Comparison of ENCODE assay signal across 1 cellular context in the genomic region with DNA sequence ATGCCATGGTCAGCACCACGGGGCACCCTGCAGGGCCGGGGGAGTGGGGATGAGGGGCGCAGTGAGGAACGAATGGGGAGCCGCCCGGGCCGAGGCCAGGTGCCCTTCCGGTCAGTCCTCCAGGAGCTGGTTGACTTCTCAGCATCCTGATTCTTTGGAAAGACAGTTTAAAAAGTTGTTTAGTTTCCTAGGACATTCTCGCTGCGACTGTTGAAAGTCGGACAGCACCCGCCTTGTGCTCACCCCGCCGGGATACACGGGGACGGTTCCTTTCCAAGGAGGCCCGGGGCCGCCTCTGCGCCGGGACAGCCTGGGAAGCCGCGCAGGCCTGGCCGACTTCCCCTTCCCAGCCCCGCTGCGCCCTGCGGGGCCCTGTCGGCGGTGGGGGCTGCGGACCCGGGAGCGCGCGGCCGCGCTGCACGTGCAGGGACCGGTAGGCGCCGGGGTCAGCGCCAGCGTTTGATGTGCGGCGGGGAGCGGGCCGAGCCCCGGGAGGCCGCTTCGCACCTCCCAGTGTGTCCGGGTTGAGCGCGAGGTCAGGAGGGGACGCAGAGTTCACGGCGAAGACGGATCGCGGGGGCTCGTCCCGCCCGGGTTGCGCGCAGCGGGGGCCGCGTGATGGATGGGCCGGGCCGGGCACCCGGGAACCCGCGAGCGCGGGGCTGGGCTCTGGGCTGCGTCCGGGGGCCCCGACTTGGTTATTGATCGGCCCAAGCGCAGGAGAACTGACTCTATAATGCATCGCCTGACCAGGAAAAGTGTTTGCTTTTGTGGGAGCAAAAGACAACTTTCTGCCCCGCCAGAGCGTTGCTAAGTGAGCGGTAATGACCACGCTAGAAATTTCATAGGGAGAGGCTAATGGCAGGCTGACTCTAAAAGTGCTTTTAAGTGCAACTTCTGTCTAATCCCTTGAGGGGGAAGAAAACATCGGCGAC.
A peak's percentile ranks its signal among the peaks of the same experiment; 100 is the strongest.
TF ChIP-seq lines count a peak whose summit lies in the region.

No MANE protein-coding gene starts in this region.

TF ChIP-seq in H1, 55 proteins besides CTCF, POLR2A, EP300 and RAD21:
- TF ChIP-seq EGR1 (IDR thresholded peaks at IDR 0.05; ENCODE audit: borderline replicate concordance, low read depth, low read length) (no peak), USF2 (IDR thresholded peaks at IDR 0.05; ENCODE audit: low read length) (no peak), MAFK (IDR thresholded peaks at IDR 0.05; ENCODE audit: low read depth, low read length) (no peak), TEAD4 (IDR thresholded peaks at IDR 0.05; ENCODE audit: low read depth, low read length) (no peak), SP4 (IDR thresholded peaks at IDR 0.05; ENCODE audit: low read length) (no peak), CHD1 (IDR thresholded peaks at IDR 0.05; ENCODE audit: low read depth, low read length) (no peak), SUZ12 (IDR thresholded peaks at IDR 0.05; ENCODE audit: low read length) (peak; percentile 59; the same call in 1 of the 2 replicates), TBP (IDR thresholded peaks at IDR 0.05; ENCODE audit: low read depth, low read length) (no peak), KDM5A (IDR thresholded peaks at IDR 0.05; ENCODE audit: low read length) (no peak), TAF1 (IDR thresholded peaks at IDR 0.05; ENCODE audit: low read depth, low read length) (no peak), CREB1 (IDR thresholded peaks at IDR 0.05) (no peak), CHD2 (IDR thresholded peaks at IDR 0.05; ENCODE audit: low read length) (no peak), RNF2 (IDR thresholded peaks at IDR 0.05; ENCODE audit: borderline replicate concordance, low read depth, low read length, missing control alignments, poor library complexity, severe bottlenecking) (no peak), CTBP2 (IDR thresholded peaks at IDR 0.05; ENCODE audit: borderline replicate concordance, insufficient read depth, insufficient read length, low read length) (no peak), KDM1A (IDR thresholded peaks at IDR 0.05; ENCODE audit: borderline replicate concordance, low read length) (no peak), SIX5 (IDR thresholded peaks at IDR 0.05; ENCODE audit: low read depth, low read length) (no peak), PHF8 (conservative IDR thresholded peaks at IDR 0.05; ENCODE audit: low read depth, low read length) (no peak), RXRA (IDR thresholded peaks at IDR 0.05; ENCODE audit: insufficient read depth, low read depth, low read length) (peak; percentile 94), CBX5 (IDR thresholded peaks at IDR 0.05; ENCODE audit: low read depth, low read length) (no peak), RBBP5 (IDR thresholded peaks at IDR 0.05; ENCODE audit: borderline replicate concordance, low read depth, low read length) (peak; percentile 45; the same call in 1 of the 2 replicates), BCL11A (IDR thresholded peaks at IDR 0.05; ENCODE audit: low read depth in 2 of 2, low read length in 2 of 2) (no peak), RFX5 (IDR thresholded peaks at IDR 0.05; ENCODE audit: borderline replicate concordance, low read depth, low read length) (no peak), POLR2AphosphoS5 (IDR thresholded peaks at IDR 0.05; ENCODE audit: low read depth, low read length) (no peak), POU5F1 (IDR thresholded peaks at IDR 0.05; ENCODE audit: low read depth, low read length) (no peak), JUN (IDR thresholded peaks at IDR 0.05; ENCODE audit: low read depth, low read length) (no peak), NANOG (IDR thresholded peaks at IDR 0.05; ENCODE audit: insufficient read depth, low read depth, low read length, poor library complexity, severe bottlenecking) (no peak), HDAC2 (IDR thresholded peaks at IDR 0.05; ENCODE audit: borderline replicate concordance in 1 of 2, low read depth in 2 of 2, low read length in 2 of 2) (0 out of 4 replicates have a peak, but pooled peaks of 1 of the 2 experiments have one; percentile 67), BRCA1 (IDR thresholded peaks at IDR 0.05; ENCODE audit: low read depth, low read length) (no peak), BACH1 (IDR thresholded peaks at IDR 0.05; ENCODE audit: low read length) (no peak), SP2 (IDR thresholded peaks at IDR 0.05; ENCODE audit: low read length) (no peak), CHD7 (IDR thresholded peaks at IDR 0.05; ENCODE audit: insufficient replicate concordance, low read length) (no peak), JUND (IDR thresholded peaks at IDR 0.05; ENCODE audit: low read length) (no peak), ASH2L (IDR thresholded peaks at IDR 0.05; ENCODE audit: low read length) (peak; percentile 70), ZNF274 (IDR thresholded peaks at IDR 0.05; ENCODE audit: borderline replicate concordance, extremely low read depth, low read length) (no peak), SIN3A (conservative IDR thresholded peaks at IDR 0.05 in 1 of 2, IDR thresholded peaks at IDR 0.05 in 1 of 2; ENCODE audit: low read depth in 1 of 2, low read length in 2 of 2) (no peak), KDM4A (IDR thresholded peaks at IDR 0.05; ENCODE audit: low read depth, low read length, severe bottlenecking) (peak; percentile 96), GTF2F1 (IDR thresholded peaks at IDR 0.05; ENCODE audit: borderline replicate concordance, low read depth, low read length) (no peak), YY1 (IDR thresholded peaks at IDR 0.05; ENCODE audit: low read depth, low read length) (no peak), GABPA (IDR thresholded peaks at IDR 0.05; ENCODE audit: borderline replicate concordance, insufficient read depth, low read length) (no peak), TAF7 (optimal IDR thresholded peaks at IDR 0.05; ENCODE audit: borderline replicate concordance, low read depth, low read length) (no peak), TCF12 (IDR thresholded peaks at IDR 0.05; ENCODE audit: low read depth, low read length) (no peak), NRF1 (IDR thresholded peaks at IDR 0.05; ENCODE audit: low read depth, low read length) (no peak), SRF (IDR thresholded peaks at IDR 0.05; ENCODE audit: low read depth, low read length) (no peak), CBX8 (IDR thresholded peaks at IDR 0.05; ENCODE audit: borderline replicate concordance, low read depth, low read length) (no peak), SP1 (IDR thresholded peaks at IDR 0.05; ENCODE audit: low read depth, low read length) (no peak), SIRT6 (IDR thresholded peaks at IDR 0.05; ENCODE audit: low read length) (no peak), HDAC6 (IDR thresholded peaks at IDR 0.05; ENCODE audit: low read depth, low read length) (no peak), FOSL1 (IDR thresholded peaks at IDR 0.05; ENCODE audit: insufficient read depth, low read depth, low read length) (no peak), CEBPB (IDR thresholded peaks at IDR 0.05; ENCODE audit: low read depth, low read length) (no peak), MAX (IDR thresholded peaks at IDR 0.05) (peak; percentile 85), EZH2 (IDR thresholded peaks at IDR 0.05; ENCODE audit: low read depth, low read length, severe bottlenecking) (peak; percentile 84), SAP30 (IDR thresholded peaks at IDR 0.05; ENCODE audit: insufficient read depth, insufficient replicate concordance, low read length) (no peak)
- TF ChIP-seq, protein P1, sequence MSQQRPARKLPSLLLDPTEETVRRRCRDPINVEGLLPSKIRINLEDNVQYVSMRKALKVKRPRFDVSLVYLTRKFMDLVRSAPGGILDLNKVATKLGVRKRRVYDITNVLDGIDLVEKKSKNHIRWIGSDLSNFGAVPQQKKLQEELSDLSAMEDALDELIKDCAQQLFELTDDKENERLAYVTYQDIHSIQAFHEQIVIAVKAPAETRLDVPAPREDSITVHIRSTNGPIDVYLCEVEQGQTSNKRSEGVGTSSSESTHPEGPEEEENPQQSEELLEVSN (IDR thresholded peaks at IDR 0.05), result peak; percentile 87
- TF ChIP-seq, protein P2, sequence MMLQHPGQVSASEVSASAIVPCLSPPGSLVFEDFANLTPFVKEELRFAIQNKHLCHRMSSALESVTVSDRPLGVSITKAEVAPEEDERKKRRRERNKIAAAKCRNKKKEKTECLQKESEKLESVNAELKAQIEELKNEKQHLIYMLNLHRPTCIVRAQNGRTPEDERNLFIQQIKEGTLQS (IDR thresholded peaks at IDR 0.05; ENCODE audit: insufficient read depth, low read depth, low read length), result no peak
- TF ChIP-seq, protein P3, sequence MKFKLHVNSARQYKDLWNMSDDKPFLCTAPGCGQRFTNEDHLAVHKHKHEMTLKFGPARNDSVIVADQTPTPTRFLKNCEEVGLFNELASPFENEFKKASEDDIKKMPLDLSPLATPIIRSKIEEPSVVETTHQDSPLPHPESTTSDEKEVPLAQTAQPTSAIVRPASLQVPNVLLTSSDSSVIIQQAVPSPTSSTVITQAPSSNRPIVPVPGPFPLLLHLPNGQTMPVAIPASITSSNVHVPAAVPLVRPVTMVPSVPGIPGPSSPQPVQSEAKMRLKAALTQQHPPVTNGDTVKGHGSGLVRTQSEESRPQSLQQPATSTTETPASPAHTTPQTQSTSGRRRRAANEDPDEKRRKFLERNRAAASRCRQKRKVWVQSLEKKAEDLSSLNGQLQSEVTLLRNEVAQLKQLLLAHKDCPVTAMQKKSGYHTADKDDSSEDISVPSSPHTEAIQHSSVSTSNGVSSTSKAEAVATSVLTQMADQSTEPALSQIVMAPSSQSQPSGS (IDR thresholded peaks at IDR 0.05; ENCODE audit: low read length), result no peak
TF ChIP-seq in H1: peak in this region for 9.
